Comparison of ENCODE assay signal across 8 cellular contexts in genomic region chr14:73058224-73058922, GRCh38. TPM values are rescaled to one million over a fixed set of nuclear protein-coding genes. Genes with fewer than 3 reads are reported as not detected.
A peak's percentile ranks its signal among the peaks of the same experiment; 100 is the strongest.
DNase-seq lines count a peak whose midpoint lies in the region; ATAC-seq and TF ChIP-seq lines count a peak whose summit lies in the region.

Gene RBM25 (plus strand): TSS chr14:73058534. CDS start chr14:73071642, 13,108 bp downstream.

- intact Hi-C loops in left ventricle myocardium superior (cut with micrococcal nuclease) = no loop called here
- intact Hi-C loops in prostate gland (cut with DNase I) = no loop called here

- peak in 2 of 4 experiments; percentile 24 to 26 for TF ChIP-seq CTCF in prostate gland (IDR thresholded peaks at IDR 0.05)

- DNase-seq in NCI-H187 (lab: John Stamatoyannopoulos, UW) = peak; percentile 88 to 98
- peak; percentile 78 to 99 (median 94) for DNase-seq in T-helper 2 cell
- peak; percentile 67 to 98 (median 94) for DNase-seq in anterior cingulate cortex (lab: John Stamatoyannopoulos, UW)
- peak; percentile 97 for DNase-seq in left ventricle myocardium superior
- peak; percentile 97 for DNase-seq in prostate gland (ENCODE audit: low spot score)

- peak within 1 kb of the TSS; percentile 88 to 95 for H3K27ac ChIP-seq in prostate gland
- peak within 1 kb of the TSS; percentile 97 for H3K27ac ChIP-seq in urinary bladder (ENCODE audit: low read depth)

- under 1% methylated on average over 46 of the region's 57 CpGs for WGBS in prostate gland
- WGBS in urinary bladder = under 1% methylated on average over 57 of the region's 57 CpGs

- H3K27me3 ChIP-seq in prostate gland (replicated peaks; ENCODE audit: insufficient read depth) = no peaks in the 10 kb centered on the region

- H3K4me1 ChIP-seq in prostate gland (replicated peaks) (no peaks in the 10 kb centered on the region), urinary bladder (ENCODE audit: insufficient read depth) (no peaks in the 10 kb centered on the region)

- H3K36me3 ChIP-seq in prostate gland = no peaks in the 10 kb centered on the region
- H3K36me3 ChIP-seq in urinary bladder (ENCODE audit: insufficient read depth) = no peaks in the 10 kb centered on the region

- H3K4me3 ChIP-seq in prostate gland (peak within 1 kb of the TSS; percentile 53 to 73), urinary bladder (ENCODE audit: low read depth, low read length) (peak within 1 kb of the TSS; percentile 96)

- ATAC-seq in GM18505 (IDR thresholded peaks at IDR 0.05; ENCODE audit: unreplicated experiment) (peak; percentile 94), HG02970 (IDR thresholded peaks at IDR 0.05; ENCODE audit: low FRiP score, unreplicated experiment) (peak; percentile 95), left ventricle myocardium superior (peak; percentile 99)

- H3K9me3 ChIP-seq in prostate gland = no peaks in the 10 kb centered on the region

- TF ChIP-seq POLR2A in GM18505 (IDR thresholded peaks at IDR 0.05; ENCODE audit: borderline replicate concordance, extremely low read depth, insufficient read depth, insufficient read length) (peak; percentile 99), prostate gland (IDR thresholded peaks at IDR 0.05) (peak; percentile 94)

RNA-seq across cellular contexts. Expression of gene RBM25, which starts in this region (rescaled TPM):
- total RNA-seq in left ventricle myocardium superior (35.9 TPM), prostate gland (10 to 100 TPM; 36.8 to 78.6 TPM), urinary bladder (96.8 TPM)
- polyA plus RNA-seq in urinary bladder = 28.6 TPM

Comparison
In these comparisons a context has a peak if more than half of its experiments do, and no peak if none do; other contexts are left out.
1. Peak in every context shown above with its lines: DNase-seq, ATAC-seq, H3K4me3 ChIP-seq and H3K27ac ChIP-seq.